Comparison of ENCODE assay signal across 19 cellular contexts in the genomic region with DNA sequence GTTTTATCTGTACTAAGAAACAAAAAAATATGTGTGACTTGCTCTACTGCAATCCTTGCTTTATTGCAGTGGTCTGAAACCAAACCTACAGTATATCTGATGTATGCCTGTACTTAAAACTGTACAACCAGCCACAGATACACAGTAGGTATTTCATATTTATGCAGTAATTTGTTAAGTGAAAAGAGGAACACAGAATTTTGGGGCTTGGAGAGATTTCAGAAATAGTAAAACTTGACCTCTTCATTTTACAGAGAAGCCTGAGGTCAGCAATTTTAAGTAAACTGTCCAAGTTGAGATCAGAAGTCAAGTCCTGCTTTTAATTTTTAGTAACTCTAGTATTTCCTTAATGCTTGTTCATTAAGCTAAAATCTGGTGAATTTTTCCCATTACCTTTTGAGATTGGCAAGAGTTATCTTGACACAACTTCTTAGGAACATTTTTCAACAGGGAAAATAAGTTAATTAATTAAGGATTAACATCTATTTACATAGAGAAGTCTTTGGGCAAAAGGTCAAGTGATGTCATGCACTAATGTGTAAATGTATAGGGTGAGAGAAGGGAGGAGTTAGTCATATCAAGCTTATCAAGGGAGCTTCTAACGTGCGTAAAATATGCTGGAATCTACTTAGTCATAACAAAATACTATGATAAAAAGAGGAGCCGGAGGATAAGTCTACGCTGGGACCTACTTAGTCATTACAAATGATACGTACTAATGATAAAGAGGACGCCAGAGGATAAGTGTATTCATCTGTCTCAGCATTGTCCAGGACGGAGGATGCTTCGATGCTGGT.
DNase-seq lines count a peak whose midpoint lies in the region; ATAC-seq, FAIRE-seq and TF ChIP-seq lines count a peak whose summit lies in the region.
"Had no signal": no experiment of that assay in that cellular context is flagged by ENCODE, and none has a peak within 500 bp of the region (broad histone marks: within the 10 kb centered on the region; RNA-seq: fewer than 3 reads in every experiment).

No MANE protein-coding gene starts in this region.

- DNase-seq in NCI-H226, result peak; percentile 90
- peak; percentile 31 for DNase-seq in amniotic epithelial cell (ENCODE audit: low read depth)
- no peak for DNase-seq in HepG2 (ENCODE audit: low spot score)
- DNase-seq in SKM-1 (lab: John Stamatoyannopoulos, UW; ENCODE audit: unreplicated experiment), result no peak
- no peak for DNase-seq in CD4-positive, alpha-beta memory T cell
- no peak for DNase-seq in stimulated activated effector memory CD8-positive, alpha-beta T cell treated with anti-CD3 and anti-CD28 coated beads, Interleukin-12 subunit alpha, Interleukin-12 subunit beta, amount 100 ng/mL, for 72 hours (ENCODE audit: low spot score in 2 of 2)
- DNase-seq in DMS53 treated with DMSO at 0.1 percent for 48 hours (lab: John Stamatoyannopoulos, UW; ENCODE audit: unreplicated experiment), result no peak
- DNase-seq: CD8-positive, alpha-beta T cell; GF-D8; KG1; NCI-H1092; NCI-H1694; NCI-H2107; NCI-H345 had no signal

- no peak for FAIRE-seq in HepG2 (lab: Jason Lieb, UNC)
- FAIRE-seq: HTR-8/SVneo had no signal

- no peak for TF ChIP-seq RAD21 in HepG2 (CRISPR knock-in tag; IDR thresholded peaks at IDR 0.05)

- no peak overlapping the region for H3K4me3 Mint-ChIP-seq in CD4-positive, alpha-beta memory T cell
- no peak overlapping the region for H3K4me3 Mint-ChIP-seq in stimulated activated effector memory CD8-positive, alpha-beta T cell treated with anti-CD3 and anti-CD28 coated beads, Interleukin-12 subunit alpha, Interleukin-12 subunit beta, amount 100 ng/mL, for 72 hours
- H3K4me3 Mint-ChIP-seq: B cell; CD8-positive, alpha-beta T cell had no signal

- H3K36me3 Mint-ChIP-seq in CD4-positive, alpha-beta memory T cell, result no peaks in the 10 kb centered on the region
- H3K36me3 Mint-ChIP-seq in stimulated activated effector memory CD8-positive, alpha-beta T cell treated with anti-CD3 and anti-CD28 coated beads, Interleukin-12 subunit alpha, Interleukin-12 subunit beta, amount 100 ng/mL, for 72 hours, result no peaks in the 10 kb centered on the region
- H3K36me3 Mint-ChIP-seq: CD8-positive, alpha-beta T cell had no signal

- TF ChIP-seq CTCF in HepG2 (CRISPR knock-in tag; IDR thresholded peaks at IDR 0.05), result no peak

- in situ Hi-C loops in HepG2 (cut with HindIII; ENCODE audit: extremely low pct_ligation_motif_present, low pct_unique_long_range_greater_than_20kb), result no loop called here

- no peaks in the 10 kb centered on the region for H4K20me1 ChIP-seq in HepG2 (ENCODE audit: insufficient read depth, low read length)

- no peak overlapping the region for H3K4me3 ChIP-seq in HepG2 (replicated peaks in 1 of 3; ENCODE audit: insufficient read depth in 1 of 3, low read depth in 2 of 3, low read length in 3 of 3)
- H3K4me3 ChIP-seq in CD4-positive, alpha-beta memory T cell (ENCODE audit: low read length in 2 of 2), result no peak overlapping the region
- H3K4me3 ChIP-seq: HAP-1, SJSA1 had no signal

- H3K9me3 ChIP-seq in HepG2 (ENCODE audit: low read length), result peaks cover 8% of the 10 kb centered on the region
- H3K9me3 ChIP-seq in CD4-positive, alpha-beta memory T cell (ENCODE audit: control insufficient read depth in 1 of 2, low read length in 2 of 2), result no peaks in the 10 kb centered on the region
- H3K9me3 ChIP-seq: HAP-1, SJSA1 had no signal

- H3K9me3 Mint-ChIP-seq in CD4-positive, alpha-beta memory T cell, result peaks cover 0 to 1% (median 0%) of the 10 kb centered on the region in 8 donors
- no peaks in the 10 kb centered on the region for H3K9me3 Mint-ChIP-seq in stimulated activated effector memory CD8-positive, alpha-beta T cell treated with anti-CD3 and anti-CD28 coated beads, Interleukin-12 subunit alpha, Interleukin-12 subunit beta, amount 100 ng/mL, for 72 hours
- H3K9me3 Mint-ChIP-seq: CD8-positive, alpha-beta T cell had no signal

- H3K4me1 ChIP-seq in HepG2 (ENCODE audit: insufficient read depth, low read length), result no peaks in the 10 kb centered on the region
- H3K4me1 ChIP-seq in CD4-positive, alpha-beta memory T cell (ENCODE audit: insufficient read depth, low read length), result no peaks in the 10 kb centered on the region
- H3K4me1 ChIP-seq: SJSA1 had no signal

- no peak overlapping the region for H3K4me2 ChIP-seq in HepG2 (ENCODE audit: low read depth, low read length)

- no peak for TF ChIP-seq POLR2A in HepG2 (IDR thresholded peaks at IDR 0.05; ENCODE audit: insufficient read depth in 1 of 2, low read depth in 2 of 2, low read length in 2 of 2)

- no peak overlapping the region for H2AFZ ChIP-seq in HepG2 (ENCODE audit: low read length)

- intact Hi-C loops in HepG2 (cut with micrococcal nuclease; ENCODE audit: unreplicated experiment), result no loop called here
- intact Hi-C loops in CD4-positive, alpha-beta memory T cell (cut with micrococcal nuclease), result no loop called here

- H3K36me3 ChIP-seq in HepG2 (replicated peaks in 1 of 2; ENCODE audit: control insufficient read depth in 1 of 2, insufficient read depth in 2 of 2, low read length in 2 of 2), result no peaks in the 10 kb centered on the region
- H3K36me3 ChIP-seq in CD4-positive, alpha-beta memory T cell (ENCODE audit: insufficient read depth, low read length), result no peaks in the 10 kb centered on the region
- H3K36me3 ChIP-seq: HAP-1, SJSA1 had no signal

- peaks cover 0 to 2% of the 10 kb centered on the region in 2 donors for H3K27me3 Mint-ChIP-seq in CD4-positive, alpha-beta memory T cell

- H3K4me1 Mint-ChIP-seq in CD4-positive, alpha-beta memory T cell, result no peaks in the 10 kb centered on the region
- H3K4me1 Mint-ChIP-seq in stimulated activated effector memory CD8-positive, alpha-beta T cell treated with anti-CD3 and anti-CD28 coated beads, Interleukin-12 subunit alpha, Interleukin-12 subunit beta, amount 100 ng/mL, for 72 hours, result no peaks in the 10 kb centered on the region

- no peaks in the 10 kb centered on the region for H3K27me3 ChIP-seq in HepG2 (ENCODE audit: control insufficient read depth in 1 of 2, insufficient read depth in 2 of 2, low read length in 2 of 2)
- no peaks in the 10 kb centered on the region for H3K27me3 ChIP-seq in CD4-positive, alpha-beta memory T cell (ENCODE audit: insufficient read depth, low read length)
- H3K27me3 ChIP-seq: SJSA1 had no signal

- H3K79me2 ChIP-seq in HepG2 (ENCODE audit: insufficient read depth, low read length), result no peaks in the 10 kb centered on the region

- BruUV-seq in HepG2 (replicated peaks; lab: Mats Ljungman, UMichigan), result no TSS peak

- CTCF ChIA-PET in HepG2 (lab: Yijun Ruan, JAX; ENCODE audit: low intra/inter-chr PET ratio, low total read pairs), result no interaction called here
- CTCF ChIA-PET in CD4-positive, alpha-beta memory T cell (lab: Charles Lee; ENCODE audit: partially characterized antibody), result no interaction called here

- no peak overlapping the region for H3K27ac Mint-ChIP-seq in CD4-positive, alpha-beta memory T cell
- no peak overlapping the region for H3K27ac Mint-ChIP-seq in stimulated activated effector memory CD8-positive, alpha-beta T cell treated with anti-CD3 and anti-CD28 coated beads, Interleukin-12 subunit alpha, Interleukin-12 subunit beta, amount 100 ng/mL, for 72 hours
- H3K27ac Mint-ChIP-seq: B cell; CD8-positive, alpha-beta T cell had no signal

- no peak overlapping the region for H3K27ac ChIP-seq in HepG2 (ENCODE audit: extremely low read length, insufficient read depth, low read length)
- H3K27ac ChIP-seq in CD4-positive, alpha-beta memory T cell (ENCODE audit: low read depth, low read length), result no peak overlapping the region
- H3K27ac ChIP-seq: SJSA1 had no signal

- 95% methylated on average over 8 of the region's 8 CpGs for WGBS in HepG2 (ENCODE audit: low lambda C conversion rate)

- ATAC-seq in GM18868 (IDR thresholded peaks at IDR 0.05; ENCODE audit: unreplicated experiment) (peak; percentile 65), HepG2 (no peak)
- no peak for ATAC-seq in stimulated activated effector memory CD8-positive, alpha-beta T cell treated with anti-CD3 and anti-CD28 coated beads, Interleukin-12 subunit alpha, Interleukin-12 subunit beta, amount 100 ng/mL, for 72 hours
- ATAC-seq: CD8-positive, alpha-beta T cell had no signal

- POLR2A ChIA-PET in HepG2 (lab: Yijun Ruan, JAX), result no interaction called here
- POLR2A ChIA-PET in CD4-positive, alpha-beta memory T cell (lab: Charles Lee; ENCODE audit: partially characterized antibody), result no interaction called here

- TF ChIP-seq EP300 in HepG2 (IDR thresholded peaks at IDR 0.05; ENCODE audit: low read depth in 2 of 2, low read length in 2 of 2) (no peak), HepG2 (CRISPR knock-in tag; IDR thresholded peaks at IDR 0.05; ENCODE audit: borderline replicate concordance) (no peak)

- no peak overlapping the region for H3K9ac ChIP-seq in HepG2 (ENCODE audit: insufficient read depth, low read depth, low read length)

TF ChIP-seq in HepG2, 621 proteins besides CTCF, POLR2A, EP300 and RAD21:
- peak; percentile 58 to 81 for TF ChIP-seq MAFK (conservative IDR thresholded peaks at IDR 0.05 in 1 of 2, IDR thresholded peaks at IDR 0.05 in 1 of 2; ENCODE audit: low read length in 2 of 2)
- TF ChIP-seq MAFF (IDR thresholded peaks at IDR 0.05; ENCODE audit: low read depth, low read length), result peak; percentile 51; the same call in 1 of the 2 replicates
- TF ChIP-seq MEIS2 (CRISPR knock-in tag; IDR thresholded peaks at IDR 0.05), result no peak

Comparison
In these comparisons a context has a peak if more than half of its experiments do, and no peak if none do; other contexts are left out.
1. DNase-seq: peak in NCI-H226 (single experiment) and amniotic epithelial cell (single experiment); none in HepG2 (single experiment), SKM-1 (single experiment), CD4-positive, alpha-beta memory T cell (0 of 5), stimulated activated effector memory CD8-positive, alpha-beta T cell treated with anti-CD3 and anti-CD28 coated beads, Interleukin-12 subunit alpha, Interleukin-12 subunit beta, amount 100 ng/mL, for 72 hours (0 of 2) and DMS53 treated with DMSO at 0.1 percent for 48 hours (single experiment).